15 cellular contexts compared by ENCODE assay signal in genomic region chr7:17095951-17096350, GRCh38.
"Had no signal": no experiment of that assay in that cellular context is flagged by ENCODE, and none has a peak within 500 bp of the region (broad histone marks: within the 10 kb centered on the region; RNA-seq: fewer than 3 reads in every experiment).

No MANE protein-coding gene starts in this region.

- H3K9me3 ChIP-seq: body of pancreas, testis had no signal

- H3K27me3 ChIP-seq: body of pancreas, testis had no signal

- H3K4me3 ChIP-seq: body of pancreas, testis had no signal

- ATAC-seq: activated CD8-positive, alpha-beta memory T cell treated with anti-CD3 and anti-CD28 coated beads, Interleukin-2, amount 10 ng/mL, durations not matched to agents 7 days and 5 days; body of pancreas; left lobe of liver; sciatic nerve; T-helper 17 cell had no signal

- DNase-seq: activated CD4-positive, alpha-beta T cell treated with anti-CD3 and anti-CD28 coated beads, Interleukin-2, amount 50 U/mL, for 48 hours; activated CD8-positive, alpha-beta memory T cell treated with anti-CD3 and anti-CD28 coated beads, Interleukin-2, amount 10 ng/mL, durations not matched to agents 7 days and 5 days; activated effector memory CD4-positive, alpha-beta T cell treated with Interleukin-2 at 50 U/mL for 16 hours; activated T-cell treated with anti-CD3 and anti-CD28 coated beads, Interleukin-2, amount 50 U/mL, for 24 hours; cortex of kidney; effector CD8-positive, alpha-beta T cell; occipital lobe; stimulated activated CD4-positive, alpha-beta T cell treated with anti-CD3 and anti-CD28 coated beads, Interleukin-12 subunit alpha, Interleukin-12 subunit beta, amount 100 ng/mL, for 4 hours; stimulated activated CD4-positive, alpha-beta T cell treated with anti-CD3 and anti-CD28 coated beads, Interleukin-4, amount 100 ng/mL, for 1 hour; stimulated activated CD8-positive, alpha-beta memory T cell treated with anti-CD3 and anti-CD28 coated beads, Interleukin-4, amount 100 ng/mL, for 48 hours; T-helper 17 cell; testis had no signal

- H3K27ac ChIP-seq: body of pancreas, testis had no signal

- H3K4me1 ChIP-seq: testis had no signal
